Comparison of ENCODE assay signal across 8 cellular contexts in the genomic region with DNA sequence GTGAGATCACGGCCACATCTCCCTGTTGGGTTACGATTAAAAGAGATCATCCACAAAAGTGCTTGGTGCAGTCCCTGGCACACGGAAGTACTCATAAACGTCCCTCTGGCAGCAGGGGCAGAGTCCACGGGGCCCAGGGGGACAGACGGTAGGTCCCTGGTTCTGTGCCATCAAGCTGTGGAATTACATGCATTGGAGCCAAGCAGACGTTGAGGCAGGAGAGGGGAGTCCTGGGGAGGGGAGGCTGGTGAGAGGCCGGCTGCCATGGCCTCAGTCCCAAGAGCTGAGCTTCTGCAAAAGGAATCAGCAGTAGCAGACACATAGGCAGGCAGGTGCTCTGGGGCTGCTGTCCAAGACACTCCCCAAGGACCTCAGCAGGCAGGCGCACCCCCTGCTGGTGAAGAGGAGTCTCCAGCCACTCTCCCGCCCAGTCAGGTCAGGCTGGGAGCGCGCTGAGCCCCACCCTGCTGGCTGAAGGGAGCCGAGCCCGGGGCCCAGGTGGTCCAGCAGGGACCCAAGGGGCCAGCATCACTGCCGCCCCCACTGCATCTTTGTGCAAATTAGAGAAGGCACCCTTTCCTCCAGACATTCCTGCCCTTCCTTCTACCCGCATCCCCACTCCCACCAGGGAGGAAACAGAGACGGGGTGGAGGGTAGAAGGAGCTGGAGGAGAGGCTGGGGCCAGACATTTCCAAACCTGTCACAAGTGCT. TPM values are rescaled to one million over a fixed set of nuclear protein-coding genes. Genes with fewer than 3 reads are reported as not detected.
A peak's percentile ranks its signal among the peaks of the same experiment; 100 is the strongest.
DNase-seq lines count a peak whose midpoint lies in the region; ATAC-seq and TF ChIP-seq lines count a peak whose summit lies in the region.

No MANE protein-coding gene starts in this region.

- H3K9me3 Mint-ChIP-seq in activated CD8-positive, alpha-beta T cell treated with anti-CD3 and anti-CD28 coated beads for 36 hours, result no peaks in the 10 kb centered on the region

- no peak overlapping the region for H3K4me3 Mint-ChIP-seq in activated CD8-positive, alpha-beta T cell treated with anti-CD3 and anti-CD28 coated beads for 36 hours

- H3K36me3 ChIP-seq in BJ (ENCODE audit: control insufficient read depth, insufficient read depth, low read length), result no peaks in the 10 kb centered on the region

- no peak overlapping the region for H3K4me3 ChIP-seq in BJ (ENCODE audit: low read depth, low read length)

- H3K27me3 Mint-ChIP-seq in activated CD8-positive, alpha-beta T cell treated with anti-CD3 and anti-CD28 coated beads for 36 hours, result peaks cover 1% of the 10 kb centered on the region

- H3K27ac Mint-ChIP-seq in activated CD8-positive, alpha-beta T cell treated with anti-CD3 and anti-CD28 coated beads for 36 hours, result no peak overlapping the region

- no peaks in the 10 kb centered on the region for H3K36me3 Mint-ChIP-seq in activated CD8-positive, alpha-beta T cell treated with anti-CD3 and anti-CD28 coated beads for 36 hours (ENCODE audit: low read depth)

- H3K4me1 Mint-ChIP-seq in activated CD8-positive, alpha-beta T cell treated with anti-CD3 and anti-CD28 coated beads for 36 hours (ENCODE audit: low read depth), result peaks cover 21% of the 10 kb centered on the region

- peak; percentile 65 for ATAC-seq in GM19324 (IDR thresholded peaks at IDR 0.05; ENCODE audit: low FRiP score, unreplicated experiment)
- peak; percentile 90 for ATAC-seq in activated CD8-positive, alpha-beta T cell treated with anti-CD3 and anti-CD28 coated beads for 36 hours

- CTCF ChIA-PET in BJ (lab: Yijun Ruan, JAX), result interaction anchor here (0.5 to 3.7 kb wide), 13 partner anchors 7 to 318 kb away, joined by 3 to 12 read pairs (median 4); partner anchors contain the start of genes MPST and TST
- CTCF ChIA-PET in activated CD8-positive, alpha-beta T cell treated with anti-CD3 and anti-CD28 coated beads for 36 hours (lab: Charles Lee), result interaction anchor here (0.6 to 3.4 kb wide), 28 partner anchors 9 to 497 kb away, joined by 3 to 19 read pairs (median 4); partner anchors contain the start of gene TST

- H3K27me3 ChIP-seq in BJ (ENCODE audit: control insufficient read depth, insufficient read depth, low read length), result no peaks in the 10 kb centered on the region

- peak; percentile 63 for TF ChIP-seq CTCF in BJ (IDR thresholded peaks at IDR 0.05; ENCODE audit: insufficient read depth, low read depth, low read length)
- TF ChIP-seq CTCF in activated CD8-positive, alpha-beta T cell treated with anti-CD3 and anti-CD28 coated beads for 36 hours (IDR thresholded peaks at IDR 0.05), result peak; percentile 75

- no peak for DNase-seq in BJ (ENCODE audit: low read depth)
- peak; percentile 64 for DNase-seq in NCI-H2029 (lab: John Stamatoyannopoulos, UW)
- DNase-seq in activated CD8-positive, alpha-beta T cell treated with anti-CD3 and anti-CD28 coated beads for 36 hours, result peak; percentile 74
- peak; percentile 65 for DNase-seq in glomerular visceral epithelial cell (ENCODE audit: extremely low spot score)
- peak; percentile 57 for DNase-seq in renal cortical epithelial cell (ENCODE audit: low read depth)
- DNase-seq in activated gamma-delta T cell (lab: John Stamatoyannopoulos, UW), result no peak
- DNase-seq in cerebellar cortex (ENCODE audit: low spot score), result no peak

- intact Hi-C loops in activated CD8-positive, alpha-beta T cell treated with anti-CD3 and anti-CD28 coated beads for 36 hours (cut with micrococcal nuclease), result no loop called here

- POLR2A ChIA-PET in BJ (lab: Charles Lee), result no interaction called here
- POLR2A ChIA-PET in activated CD8-positive, alpha-beta T cell treated with anti-CD3 and anti-CD28 coated beads for 36 hours (lab: Charles Lee), result interaction anchor here (1.0 to 2.0 kb wide), 3 partner anchors 14 to 88 kb away, joined by 3 to 9 read pairs (median 3); no protein-coding TSS in a partner anchor

RNA-seq across cellular contexts. Expression of gene KCTD17, which starts 7.6 kb away (rescaled TPM):
- polyA plus RNA-seq in BJ (2011; rRNA removed), result 19.1 and 36.3 TPM in 2 replicates
- polyA minus RNA-seq in BJ (2011; rRNA and poly(A)+ RNA removed), result 26.0 and 47.3 TPM in 2 replicates
- 10 to 100 TPM; 30.3 to 30.6 TPM for total RNA-seq in activated CD8-positive, alpha-beta T cell treated with anti-CD3 and anti-CD28 coated beads for 36 hours
- total RNA-seq in renal cortical epithelial cell, result 18.1 and 31.5 TPM in 2 replicates

RNA-seq across cellular contexts. Expression of gene MPST, which starts 24.4 kb away (rescaled TPM):
- 27.7 and 45.5 TPM in 2 replicates for polyA plus RNA-seq in BJ (2011; rRNA removed)
- polyA minus RNA-seq in BJ (2011; rRNA and poly(A)+ RNA removed), result 10.7 and 11.7 TPM in 2 replicates
- total RNA-seq in activated CD8-positive, alpha-beta T cell treated with anti-CD3 and anti-CD28 coated beads for 36 hours, result 1 to 10 TPM; 8.5 to 9.1 TPM
- 75.5 and 129 TPM in 2 replicates for total RNA-seq in renal cortical epithelial cell

RNA-seq across cellular contexts. Expression of gene TST, which starts 24.7 kb away (rescaled TPM):
- 32.8 and 45.7 TPM in 2 replicates for polyA plus RNA-seq in BJ (2011; rRNA removed)
- 17.1 and 24.3 TPM in 2 replicates for polyA minus RNA-seq in BJ (2011; rRNA and poly(A)+ RNA removed)
- total RNA-seq in activated CD8-positive, alpha-beta T cell treated with anti-CD3 and anti-CD28 coated beads for 36 hours, result 1 to 10 TPM; 1.2 to 1.8 TPM
- 39.2 and 81.8 TPM in 2 replicates for total RNA-seq in renal cortical epithelial cell

Comparison
In these comparisons a context has a peak if more than half of its experiments do, and no peak if none do; other contexts are left out.
1. DNase-seq: peak in NCI-H2029 (single experiment), activated CD8-positive, alpha-beta T cell treated with anti-CD3 and anti-CD28 coated beads for 36 hours (single experiment), glomerular visceral epithelial cell (single experiment) and renal cortical epithelial cell (single experiment); none in BJ (single experiment), activated gamma-delta T cell (single experiment) and cerebellar cortex (single experiment).
2. RNA of gene TST, which starts 24.7 kb away (total RNA-seq): 39.2 to 81.8 TPM in renal cortical epithelial cell; 1.2 to 1.8 TPM in activated CD8-positive, alpha-beta T cell treated with anti-CD3 and anti-CD28 coated beads for 36 hours; every median in the first group is over 10 times any median in the second.